ENCODE assay signal across 16 cellular contexts in genomic region chr5:123455095-123455494, GRCh38. TPM values are rescaled to one million over a fixed set of nuclear protein-coding genes. Genes with fewer than 3 reads are reported as not detected.
DNase-seq lines count a peak whose midpoint lies in the region; ATAC-seq, FAIRE-seq and TF ChIP-seq lines count a peak whose summit lies in the region.
"Had no signal": no experiment of that assay in that cellular context is flagged by ENCODE, and none has a peak within 500 bp of the region (broad histone marks: within the 10 kb centered on the region; RNA-seq: fewer than 3 reads in every experiment).

No MANE protein-coding gene starts in this region.

- no peaks in the 10 kb centered on the region for H3K9me3 ChIP-seq in A673 (ENCODE audit: low read depth, low read length, poor library complexity, severe bottlenecking)
- H3K9me3 ChIP-seq: A549, suprapubic skin had no signal

- no peak overlapping the region for H3K27ac Mint-ChIP-seq in endothelial cell (ENCODE audit: unreplicated experiment)
- H3K27ac Mint-ChIP-seq: activated T-cell treated with anti-CD3 and anti-CD28 coated beads, Interleukin-2, amount 50 U/mL, for 24 hours had no signal

- no peaks in the 10 kb centered on the region for H3K27me3 ChIP-seq in A673 (replicated peaks; ENCODE audit: insufficient read depth, low read depth, low read length, poor library complexity)
- H3K27me3 ChIP-seq: suprapubic skin had no signal

- intact Hi-C loops in A673 (cut with micrococcal nuclease; ENCODE audit: unreplicated experiment): loop anchor here (1.0 kb wide), 1 partner anchor 32 kb away; the partner anchor contains the start of gene CEP120

- peak; percentile 72 for FAIRE-seq in GM19239 (lab: Jason Lieb, UNC)
- FAIRE-seq: A549 had no signal

- TF ChIP-seq CTCF in A673 (conservative IDR thresholded peaks at IDR 0.05; ENCODE audit: low read depth, low read length) (no peak), endothelial cell (IDR thresholded peaks at IDR 0.05; ENCODE audit: unreplicated experiment) (no peak)

- peak overlapping the region; percentile 77 for H3K27ac ChIP-seq in A673 (ENCODE audit: low read depth, low read length, poor library complexity, severe bottlenecking)
- H3K27ac ChIP-seq: parathyroid adenoma, suprapubic skin, VCaP had no signal

- ATAC-seq in HG02763 (IDR thresholded peaks at IDR 0.05; ENCODE audit: unreplicated experiment): peak; percentile 38
- peak; percentile 48 for ATAC-seq in HG03521 (IDR thresholded peaks at IDR 0.05; ENCODE audit: unreplicated experiment)

- no peaks in the 10 kb centered on the region for H3K9me3 Mint-ChIP-seq in endothelial cell (ENCODE audit: unreplicated experiment)
- H3K9me3 Mint-ChIP-seq: activated T-cell treated with anti-CD3 and anti-CD28 coated beads, Interleukin-2, amount 50 U/mL, for 24 hours had no signal

- no peak overlapping the region for H3K4me3 ChIP-seq in A673 (ENCODE audit: low read depth, low read length, poor library complexity, severe bottlenecking)
- H3K4me3 ChIP-seq: A549, suprapubic skin had no signal

- CTCF ChIA-PET in A673 (lab: Charles Lee): no interaction called here

- no peaks in the 10 kb centered on the region for H3K36me3 ChIP-seq in A673 (ENCODE audit: insufficient read depth, low read length, poor library complexity, severe bottlenecking)
- H3K36me3 ChIP-seq: suprapubic skin had no signal

- H3K27me3 Mint-ChIP-seq in endothelial cell (ENCODE audit: unreplicated experiment): no peaks in the 10 kb centered on the region
- H3K27me3 Mint-ChIP-seq: activated T-cell treated with anti-CD3 and anti-CD28 coated beads, Interleukin-2, amount 50 U/mL, for 24 hours; brain had no signal

- DNase-seq in A673 (ENCODE audit: low spot score) (peak; percentile 78), GM19239 (ENCODE audit: insufficient read length, low spot score) (no peak), endothelial cell (ENCODE audit: low spot score) (no peak), activated gamma-delta T cell (lab: John Stamatoyannopoulos, UW) (no peak)
- no peak for DNase-seq in stimulated activated CD4-positive, alpha-beta T cell treated with anti-CD3 and anti-CD28 coated beads, Interleukin-4, amount 100 ng/mL, for 24 hours
- DNase-seq in stimulated activated CD4-positive, alpha-beta T cell treated with anti-CD3 and anti-CD28 coated beads, Interleukin-2, amount 100 ng/mL, for 24 hours: no peak
- DNase-seq: activated T-cell treated with anti-CD3 and anti-CD28 coated beads, Interleukin-2, amount 50 U/mL, for 24 hours; mesendoderm; SHP77 had no signal

- H3K4me3 Mint-ChIP-seq in endothelial cell (ENCODE audit: unreplicated experiment): no peak overlapping the region
- H3K4me3 Mint-ChIP-seq: activated T-cell treated with anti-CD3 and anti-CD28 coated beads, Interleukin-2, amount 50 U/mL, for 24 hours; brain had no signal

- POLR2A ChIA-PET in A673 (lab: Charles Lee; ENCODE audit: low non-redundant PET): no interaction called here

- no peaks in the 10 kb centered on the region for H3K36me3 Mint-ChIP-seq in endothelial cell (ENCODE audit: low read depth, unreplicated experiment)
- H3K36me3 Mint-ChIP-seq: brain had no signal

- peaks cover 61% of the 10 kb centered on the region for H3K4me1 ChIP-seq in A673 (ENCODE audit: insufficient read depth, low read length, poor library complexity, severe bottlenecking)

- BruUV-seq in A673 (replicated peaks; lab: Mats Ljungman, UMichigan): no TSS peak

- H3K4me1 Mint-ChIP-seq in endothelial cell (ENCODE audit: unreplicated experiment): peaks cover 8% of the 10 kb centered on the region

RNA-seq across cellular contexts. Expression of gene CEP120, which starts 31.9 kb away (rescaled TPM):
- 25.5 and 25.7 TPM in 2 replicates for total RNA-seq in A673 (2021)
- 13.6 TPM for total RNA-seq in endothelial cell (ENCODE audit: unreplicated experiment)

RNA-seq across cellular contexts. Expression of gene CSNK1G3, which starts 56.9 kb away (rescaled TPM):
- total RNA-seq in A673 (2021) (42.1 and 43.1 TPM in 2 replicates), endothelial cell (ENCODE audit: unreplicated experiment) (55.6 TPM)
